Comparison of ENCODE assay signal across 25 cellular contexts in the genomic region with DNA sequence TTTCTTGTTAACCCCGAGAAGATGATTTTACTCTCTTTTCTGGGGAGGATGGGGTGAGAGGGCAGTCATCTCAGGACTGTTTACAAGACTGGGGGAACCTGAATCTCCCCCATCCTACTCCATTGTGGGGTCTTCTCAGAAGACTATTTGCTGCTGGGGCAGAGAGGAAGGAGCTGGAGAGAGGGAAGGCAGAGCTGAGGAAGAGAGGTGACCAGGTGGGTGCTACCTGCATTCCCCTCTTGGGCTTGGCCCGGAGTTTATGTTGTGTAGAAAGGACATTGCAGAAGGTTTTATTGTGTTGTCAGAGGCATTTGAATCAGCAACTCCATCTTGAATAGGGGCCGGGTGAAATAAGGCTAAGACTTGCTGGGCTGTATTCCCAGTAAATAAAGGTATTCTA.
"Had no signal": no experiment of that assay in that cellular context is flagged by ENCODE, and none has a peak within 500 bp of the region (broad histone marks: within the 10 kb centered on the region; RNA-seq: fewer than 3 reads in every experiment).

No MANE protein-coding gene starts in this region.

- ATAC-seq: activated CD8-positive, alpha-beta memory T cell treated with anti-CD3 and anti-CD28 coated beads, Interleukin-2, amount 10 ng/mL, durations not matched to agents 7 days and 5 days; activated naive CD4-positive, alpha-beta T cell treated with anti-CD3 and anti-CD28 coated beads, Interleukin-2, amount 50 U/mL, for 72 hours; activated naive CD8-positive, alpha-beta T cell treated with anti-CD3 and anti-CD28 coated beads, Interleukin-2, amount 50 U/mL, for 24 hours; PC-3 had no signal

- FAIRE-seq: astrocyte had no signal

- H3K4me3 Mint-ChIP-seq: activated B cell treated with CpG ODN at 0.5 μM for 24 hours; activated CD4-positive, alpha-beta T cell treated with anti-CD3 and anti-CD28 coated beads, Interleukin-2, amount 10 ng/mL, durations not matched to agents 24 days and 14 days; activated CD8-positive, alpha-beta memory T cell treated with anti-CD3 and anti-CD28 coated beads, Interleukin-2, amount 10 ng/mL, durations not matched to agents 7 days and 5 days; activated naive CD8-positive, alpha-beta T cell treated with anti-CD3 and anti-CD28 coated beads, Interleukin-2, amount 50 U/mL, for 24 hours; activated T-cell treated with anti-CD3 and anti-CD28 coated beads, Interleukin-2, amount 50 U/mL, for 24 hours; activated T-helper 1 cell treated with anti-CD3 and anti-CD28 coated beads, Interleukin-12 subunit alpha, Interleukin-12 subunit beta, Interleukin-2, Interleukin-4 antibody, amounts not matched to agents 30 ng/mL and 10 ng/mL and 1 ng/mL, durations not matched to agents 14 hours and 24 hours and 36 hours; brain; central memory CD8-positive, alpha-beta T cell; T-helper 1 cell treated with Interleukin-12 subunit alpha and Interleukin-12 subunit beta and Interleukin-4 antibody, amounts not matched to agents 30 μg/mL and 1 μg/mL, for 36 hours had no signal

- H3K9me3 ChIP-seq: MG63 had no signal

- DNase-seq: activated B cell treated with CpG ODN at 0.5 μM for 24 hours; activated CD4-positive, alpha-beta T cell treated with anti-CD3 and anti-CD28 coated beads for 1 hour; activated CD4-positive, alpha-beta T cell treated with anti-CD3 and anti-CD28 coated beads, Interleukin-2, amount 10 ng/mL, durations not matched to agents 24 days and 14 days; activated CD4-positive, alpha-beta T cell treated with anti-CD3 and anti-CD28 coated beads, Interleukin-2, amount 50 U/mL, for 48 hours; activated CD8-positive, alpha-beta memory T cell treated with anti-CD3 and anti-CD28 coated beads, Interleukin-2, amount 10 ng/mL, durations not matched to agents 7 days and 5 days; activated effector memory CD4-positive, alpha-beta T cell treated with anti-CD3 and anti-CD28 coated beads, Interleukin-2, amount 50 U/mL, for 16 hours; activated naive CD4-positive, alpha-beta T cell treated with Interleukin-2 at 50 U/mL for 16 hours; activated naive CD8-positive, alpha-beta T cell treated with anti-CD3 and anti-CD28 coated beads, Interleukin-2, amount 50 U/mL, for 24 hours; activated T-cell treated with anti-CD3 and anti-CD28 coated beads, Interleukin-2, amount 50 U/mL, for 24 hours; amniotic stem cell; MG63; NCI-H1105; NCI-H1436; NCI-H1694 treated with DMSO at 0.1 percent for 48 hours; NCI-H2029 treated with DMSO at 0.1 percent for 48 hours; NCI-H446; NCI-H524; PC-3; SHP77 treated with DMSO at 0.1 percent for 48 hours had no signal

- H3K36me3 Mint-ChIP-seq: activated CD8-positive, alpha-beta memory T cell treated with anti-CD3 and anti-CD28 coated beads, Interleukin-2, amount 10 ng/mL, durations not matched to agents 7 days and 5 days; brain had no signal

- H3K4me1 Mint-ChIP-seq: activated B cell treated with CpG ODN at 0.5 μM for 24 hours; activated CD4-positive, alpha-beta T cell treated with anti-CD3 and anti-CD28 coated beads, Interleukin-2, amount 10 ng/mL, durations not matched to agents 24 days and 14 days; activated CD8-positive, alpha-beta memory T cell treated with anti-CD3 and anti-CD28 coated beads, Interleukin-2, amount 10 ng/mL, durations not matched to agents 7 days and 5 days; activated naive CD8-positive, alpha-beta T cell treated with anti-CD3 and anti-CD28 coated beads, Interleukin-2, amount 50 U/mL, for 24 hours; central memory CD8-positive, alpha-beta T cell had no signal

- H3K27me3 ChIP-seq: MG63 had no signal

- H3K27ac Mint-ChIP-seq: activated B cell treated with CpG ODN at 0.5 μM for 24 hours; activated CD4-positive, alpha-beta T cell treated with anti-CD3 and anti-CD28 coated beads, Interleukin-2, amount 10 ng/mL, durations not matched to agents 24 days and 14 days; activated CD8-positive, alpha-beta memory T cell treated with anti-CD3 and anti-CD28 coated beads, Interleukin-2, amount 10 ng/mL, durations not matched to agents 7 days and 5 days; activated naive CD4-positive, alpha-beta T cell treated with anti-CD3 and anti-CD28 coated beads, Interleukin-2, amount 50 U/mL, for 72 hours; activated naive CD8-positive, alpha-beta T cell treated with anti-CD3 and anti-CD28 coated beads, Interleukin-2, amount 50 U/mL, for 24 hours; activated T-cell treated with anti-CD3 and anti-CD28 coated beads, Interleukin-2, amount 50 U/mL, for 24 hours; activated T-helper 1 cell treated with anti-CD3 and anti-CD28 coated beads, Interleukin-12 subunit alpha, Interleukin-12 subunit beta, Interleukin-2, Interleukin-4 antibody, amounts not matched to agents 30 ng/mL and 10 ng/mL and 1 ng/mL, durations not matched to agents 14 hours and 24 hours and 36 hours; brain; T-helper 1 cell treated with Interleukin-12 subunit alpha and Interleukin-12 subunit beta and Interleukin-4 antibody, amounts not matched to agents 30 μg/mL and 1 μg/mL, for 36 hours had no signal

- H3K27me3 Mint-ChIP-seq: activated B cell treated with CpG ODN at 0.5 μM for 24 hours; activated CD4-positive, alpha-beta T cell treated with anti-CD3 and anti-CD28 coated beads, Interleukin-2, amount 10 ng/mL, durations not matched to agents 24 days and 14 days; activated CD8-positive, alpha-beta memory T cell treated with anti-CD3 and anti-CD28 coated beads, Interleukin-2, amount 10 ng/mL, durations not matched to agents 7 days and 5 days; activated naive CD8-positive, alpha-beta T cell treated with anti-CD3 and anti-CD28 coated beads, Interleukin-2, amount 50 U/mL, for 24 hours had no signal

- H3K4me3 ChIP-seq: MG63 had no signal

- H3K36me3 ChIP-seq: MG63 had no signal
